ENCODE assay signal across 8 cellular contexts in the genomic region with DNA sequence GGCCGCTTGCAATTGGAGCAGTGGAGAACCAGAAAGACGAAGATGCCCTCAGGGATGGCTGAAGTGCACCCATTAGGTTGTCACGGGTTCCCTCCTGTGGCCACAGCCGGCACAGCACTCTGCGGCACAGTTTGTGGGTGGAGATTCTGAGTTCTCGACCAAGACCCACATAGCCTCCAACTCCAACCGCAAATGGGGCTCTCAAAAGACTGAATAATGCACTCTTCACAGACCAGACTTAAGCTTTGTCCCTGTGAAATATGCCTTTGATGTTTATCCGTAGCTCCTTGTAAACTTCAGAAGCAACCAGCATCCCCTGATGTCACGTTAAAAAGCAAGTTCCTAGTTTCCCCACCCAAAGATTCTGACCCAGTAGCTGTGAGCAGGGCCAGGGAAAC. TPM values are rescaled to one million over a fixed set of nuclear protein-coding genes. Genes with fewer than 3 reads are reported as not detected.
A peak's percentile ranks its signal among the peaks of the same experiment; 100 is the strongest.
DNase-seq lines count a peak whose midpoint lies in the region; ATAC-seq and TF ChIP-seq lines count a peak whose summit lies in the region.

No MANE protein-coding gene starts in this region.

- H3K4me3 Mint-ChIP-seq in naive B cell: peak overlapping the region in 1 of 8 donors; percentile 63

- H3K36me3 Mint-ChIP-seq in naive B cell: no peaks in the 10 kb centered on the region

- peak; percentile 88 for ATAC-seq in esophagus mucosa
- peak; percentile 45 to 54 for ATAC-seq in naive B cell (ENCODE audit: low read depth in 2 of 2)

- no peaks in the 10 kb centered on the region for H3K27me3 ChIP-seq in HL-60 (ENCODE audit: insufficient read depth, poor library complexity, severe bottlenecking)

- TF ChIP-seq CTCF in GM20000 (IDR thresholded peaks at IDR 0.05; ENCODE audit: extremely low read depth, missing control alignments) (peak; percentile 81), HL-60 (IDR thresholded peaks at IDR 0.05; ENCODE audit: insufficient read depth, low read length) (peak; percentile 94)

- no peak overlapping the region for H3K27ac ChIP-seq in HL-60 (replicated peaks)

- H3K4me3 ChIP-seq in HL-60 (replicated peaks; ENCODE audit: insufficient read depth, low read length): no peak overlapping the region

- no peak overlapping the region for H3K27ac Mint-ChIP-seq in naive B cell

- DNase-seq in Caki2 (ENCODE audit: low read depth) (peak; percentile 56), GM20000 (ENCODE audit: low spot score) (peak; percentile 82), HL-60 (ENCODE audit: low read depth in 1 of 2, low spot score in 1 of 2) (peak in 1 of 2 experiments; percentile 64), naive B cell (peak; percentile 42)
- DNase-seq in NK-92 treated with Interleukin-12 subunit alpha and Interleukin-12 subunit beta, amount 100 ng/mL, for 24 hours (lab: John Stamatoyannopoulos, UW): peak; percentile 57
- peak; percentile 24 for DNase-seq in activated CD8-positive, alpha-beta memory T cell treated with anti-CD3 and anti-CD28 coated beads, Interleukin-2, amount 50 U/mL, for 24 hours (ENCODE audit: extremely low read depth)
- DNase-seq in stimulated activated naive CD4-positive, alpha-beta T cell (lab: John Stamatoyannopoulos, UW): peak in 5 of 6 experiments; percentile 6 to 30 (median 24)

- in situ Hi-C loops in Caki2 (cut with HindIII; ENCODE audit: low pct_unique_long_range_greater_than_20kb, low sequenced_read_pairs): no loop called here

- H3K27me3 Mint-ChIP-seq in naive B cell: peaks cover 0 to 4% (median 0%) of the 10 kb centered on the region in 3 donors

- H3K4me1 Mint-ChIP-seq in naive B cell: no peaks in the 10 kb centered on the region

- H3K9me3 Mint-ChIP-seq in naive B cell: peaks cover 0 to 2% (median 0%) of the 10 kb centered on the region in 7 donors

RNA-seq across cellular contexts. Expression of a gene that starts 0.9 kb away (rescaled TPM):
- total RNA-seq in Caki2 (2014; rRNA removed; shearing (Covaris generic); ENCODE audit: low replicate concordance): not detected in 2 replicates
- total RNA-seq in esophagus mucosa: not detected
- not detected for polyA plus RNA-seq in naive B cell (ENCODE audit: low read depth in 6 of 6)

RNA-seq across cellular contexts. Expression of a gene that starts 31.1 kb away (rescaled TPM):
- total RNA-seq in Caki2 (2014; rRNA removed; shearing (Covaris generic); ENCODE audit: low replicate concordance): 368 and 404 TPM in 2 replicates
- 292 TPM for total RNA-seq in esophagus mucosa
- polyA plus RNA-seq in naive B cell (ENCODE audit: low read depth in 6 of 6): 10 to 100 TPM in 1 of 6 donors, 1 to 10 TPM in 5; 3.2 to 22.5 (median 6.5) TPM

RNA-seq across cellular contexts. Expression of a gene that starts 38.4 kb away (rescaled TPM):
- total RNA-seq in Caki2 (2014; rRNA removed; shearing (Covaris generic); ENCODE audit: low replicate concordance): not detected in 2 replicates
- not detected for total RNA-seq in esophagus mucosa
- polyA plus RNA-seq in naive B cell (ENCODE audit: low read depth in 6 of 6): not detected
